ENCODE assay signal across 2 cellular contexts in genomic region chr14:66543996-66544395, GRCh38.
TF ChIP-seq lines count a peak whose summit lies in the region.

No MANE protein-coding gene starts in this region.

TF ChIP-seq in HepG2, 621 proteins besides CTCF, POLR2A, EP300 and RAD21:
- TF ChIP-seq RAD51 (IDR thresholded peaks at IDR 0.05; ENCODE audit: borderline replicate concordance): peak; percentile 17; the same call in 1 of the 2 replicates
- no peak for TF ChIP-seq ZKSCAN1 (IDR thresholded peaks at IDR 0.05; ENCODE audit: low read length)
- no peak for TF ChIP-seq IKZF4 (CRISPR knock-in tag; IDR thresholded peaks at IDR 0.05; ENCODE audit: borderline replicate concordance, low read depth, not compliant biosample characterization)
- no peak for TF ChIP-seq ZNF430 (CRISPR knock-in tag; IDR thresholded peaks at IDR 0.05)

TF ChIP-seq in K562, 482 proteins besides CTCF, POLR2A, EP300 and RAD21:
- TF ChIP-seq, protein P1, sequence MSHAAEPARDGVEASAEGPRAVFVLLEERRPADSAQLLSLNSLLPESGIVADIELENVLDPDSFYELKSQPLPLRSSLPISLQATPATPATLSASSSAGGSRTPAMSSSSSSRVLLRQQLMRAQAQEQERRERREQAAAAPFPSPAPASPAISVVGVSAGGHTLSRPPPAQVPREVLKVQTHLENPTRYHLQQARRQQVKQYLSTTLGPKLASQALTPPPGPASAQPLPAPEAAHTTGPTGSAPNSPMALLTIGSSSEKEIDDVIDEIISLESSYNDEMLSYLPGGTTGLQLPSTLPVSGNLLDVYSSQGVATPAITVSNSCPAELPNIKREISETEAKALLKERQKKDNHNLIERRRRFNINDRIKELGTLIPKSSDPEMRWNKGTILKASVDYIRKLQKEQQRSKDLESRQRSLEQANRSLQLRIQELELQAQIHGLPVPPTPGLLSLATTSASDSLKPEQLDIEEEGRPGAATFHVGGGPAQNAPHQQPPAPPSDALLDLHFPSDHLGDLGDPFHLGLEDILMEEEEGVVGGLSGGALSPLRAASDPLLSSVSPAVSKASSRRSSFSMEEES (CRISPR knock-in tag; IDR thresholded peaks at IDR 0.05): peak; percentile 65
- no peak for TF ChIP-seq HDAC3 (IDR thresholded peaks at IDR 0.05; ENCODE audit: borderline replicate concordance, partially characterized antibody)
